In genomic region chr1:153958111-153958960, GRCh38 we compare ENCODE assay signal across 1 cellular context.
A peak's percentile ranks its signal among the peaks of the same experiment; 100 is the strongest.
TF ChIP-seq lines count a peak whose summit lies in the region.

Gene CRTC2 (minus strand): TSS chr1:153958612. CDS start chr1:153958497, 115 bp downstream.

TF ChIP-seq in HEK293, 187 proteins besides CTCF, POLR2A, EP300 and RAD21 (continued from another document):
- TF ChIP-seq ZNF449 (tag by site-specific recombination; IDR thresholded peaks at IDR 0.05) = peak; percentile 32
- TF ChIP-seq ZNF202 (tag by site-specific recombination; IDR thresholded peaks at IDR 0.05; ENCODE audit: borderline replicate concordance) = no peak
- no peak for TF ChIP-seq PRDM2 (tag by site-specific recombination; IDR thresholded peaks at IDR 0.05; ENCODE audit: borderline replicate concordance)
- TF ChIP-seq INSM2 (tag by site-specific recombination; IDR thresholded peaks at IDR 0.05) = peak; percentile 27; the same call in 1 of the 2 replicates
- peak; percentile 91 for TF ChIP-seq ELK4 (IDR thresholded peaks at IDR 0.05; ENCODE audit: borderline replicate concordance, low read depth, low read length)
- TF ChIP-seq SCRT2 (tag by site-specific recombination; IDR thresholded peaks at IDR 0.05) = peak; percentile 100
- peak; percentile 67; the same call in 1 of the 2 replicates for TF ChIP-seq SP7 (tag by site-specific recombination; IDR thresholded peaks at IDR 0.05)
- TF ChIP-seq ZBTB7A (tag by site-specific recombination; IDR thresholded peaks at IDR 0.05; ENCODE audit: low read depth) = 0 out of 2 replicates have a peak, but pooled peaks have one; percentile 41
- peak; percentile 98 for TF ChIP-seq ZBTB48 (tag by site-specific recombination; IDR thresholded peaks at IDR 0.05)
- TF ChIP-seq ZNF19 (tag by site-specific recombination; IDR thresholded peaks at IDR 0.05; ENCODE audit: low read depth) = no peak
- TF ChIP-seq SALL2 (tag by site-specific recombination; IDR thresholded peaks at IDR 0.05; ENCODE audit: borderline replicate concordance) = no peak
- no peak for TF ChIP-seq ZNF623 (tag by site-specific recombination; IDR thresholded peaks at IDR 0.05)
- TF ChIP-seq ZBTB44 (tag by site-specific recombination; IDR thresholded peaks at IDR 0.05) = no peak
- peak; percentile 96 for TF ChIP-seq PRDM1 (tag by site-specific recombination; IDR thresholded peaks at IDR 0.05)
- TF ChIP-seq KLF8 (tag by site-specific recombination; IDR thresholded peaks at IDR 0.05) = peak; percentile 100
- no peak for TF ChIP-seq ZNF529 (tag by site-specific recombination; IDR thresholded peaks at IDR 0.05; ENCODE audit: insufficient replicate concordance)
- peak; percentile 99 for TF ChIP-seq ZNF394 (tag by site-specific recombination; IDR thresholded peaks at IDR 0.05; ENCODE audit: borderline replicate concordance)
- TF ChIP-seq ZNF561 (tag by site-specific recombination; IDR thresholded peaks at IDR 0.05; ENCODE audit: borderline replicate concordance) = peak; percentile 76; the same call in 1 of the 2 replicates
- peak; percentile 95 for TF ChIP-seq WT1 (tag by site-specific recombination; IDR thresholded peaks at IDR 0.05)
- peak; percentile 32; the same call in 1 of the 2 replicates for TF ChIP-seq HIC1 (tag by site-specific recombination; IDR thresholded peaks at IDR 0.05)
- TF ChIP-seq MYNN (tag by site-specific recombination; IDR thresholded peaks at IDR 0.05; ENCODE audit: borderline replicate concordance) = no peak
- peak; percentile 36; the same call in 1 of the 2 replicates for TF ChIP-seq ZBTB8A (tag by site-specific recombination; IDR thresholded peaks at IDR 0.05)
- TF ChIP-seq BCL11A (tag by site-specific recombination; IDR thresholded peaks at IDR 0.05; ENCODE audit: low read depth) = no peak
- TF ChIP-seq FEZF1 (tag by site-specific recombination; IDR thresholded peaks at IDR 0.05) = peak; percentile 37; the same call in 1 of the 2 replicates
- peak; percentile 98 for TF ChIP-seq ZBTB20 (tag by site-specific recombination; IDR thresholded peaks at IDR 0.05)
- TF ChIP-seq ZNF747 (tag by site-specific recombination; IDR thresholded peaks at IDR 0.05) = no peak
- TF ChIP-seq BCL11B (tag by site-specific recombination; IDR thresholded peaks at IDR 0.05; ENCODE audit: low read depth) = no peak
- no peak; the same call in 1 of the 2 replicates for TF ChIP-seq ZNF239 (tag by site-specific recombination; IDR thresholded peaks at IDR 0.05)
- TF ChIP-seq ZNF654 (tag by site-specific recombination; IDR thresholded peaks at IDR 0.05; ENCODE audit: low read depth) = no peak
- TF ChIP-seq ZNF692 (tag by site-specific recombination; IDR thresholded peaks at IDR 0.05) = peak; percentile 87
- no peak for TF ChIP-seq ZNF639 (tag by site-specific recombination; IDR thresholded peaks at IDR 0.05)
- TF ChIP-seq ZNF518A (tag by site-specific recombination; conservative IDR thresholded peaks at IDR 0.05; ENCODE audit: low read depth) = peak; percentile 44; the same call in 1 of the 2 replicates
